Comparison of ENCODE assay signal across 19 cellular contexts in the genomic region with DNA sequence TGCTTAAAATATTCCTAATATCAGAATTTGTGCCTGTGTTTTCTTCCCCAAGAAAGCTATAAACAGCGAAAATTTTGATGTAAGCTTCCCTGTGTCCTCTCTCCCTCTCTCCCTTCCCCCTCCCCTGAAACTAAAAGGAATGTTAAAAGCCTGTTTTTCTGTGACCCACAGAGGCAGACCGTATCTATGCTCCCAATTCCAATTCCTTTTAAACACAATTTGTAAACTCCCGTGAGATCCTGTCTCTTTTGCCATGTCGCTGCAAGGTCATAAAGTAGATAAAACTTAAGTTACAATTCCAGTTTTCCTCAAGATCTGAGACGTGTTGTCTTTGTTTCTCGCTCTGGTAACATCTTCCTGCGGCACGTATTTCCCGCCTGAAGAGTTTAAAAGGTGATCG. TPM values are rescaled to one million over a fixed set of nuclear protein-coding genes. Genes with fewer than 3 reads are reported as not detected.
DNase-seq lines count a peak whose midpoint lies in the region; ATAC-seq and TF ChIP-seq lines count a peak whose summit lies in the region.
"Had no signal": no experiment of that assay in that cellular context is flagged by ENCODE, and none has a peak within 500 bp of the region (broad histone marks: within the 10 kb centered on the region; RNA-seq: fewer than 3 reads in every experiment).

No MANE protein-coding gene starts in this region.

- TF ChIP-seq CTCF in IMR-90 (conservative IDR thresholded peaks at IDR 0.05; ENCODE audit: low read depth, low read length) (no peak), hepatocyte (IDR thresholded peaks at IDR 0.05; ENCODE audit: poor library complexity) (no peak), nephron (IDR thresholded peaks at IDR 0.05; ENCODE audit: unreplicated experiment in 3 of 3) (no peak), vagina (IDR thresholded peaks at IDR 0.05) (no peak)

- H3K27ac Mint-ChIP-seq in nephron = peak overlapping the region in 1 of 3 experiments; percentile 28
- H3K27ac Mint-ChIP-seq: B cell; CD4-positive, alpha-beta T cell had no signal

- H3K9ac ChIP-seq in IMR-90 (ENCODE audit: low read depth, low read length) = no peak overlapping the region

- H2BK5ac ChIP-seq in IMR-90 (ENCODE audit: low read depth, low read length, poor library complexity, severe bottlenecking) = no peak overlapping the region

- H2BK120ac ChIP-seq in IMR-90 (ENCODE audit: low read depth, low read length) = no peak overlapping the region

- no peaks in the 10 kb centered on the region for H3K9me2 ChIP-seq in hepatocyte (replicated peaks; ENCODE audit: insufficient read depth)

- 16% methylated on average over 5 of the region's 10 CpGs; no CpG with 5 or more reads in 1 of the 2 experiments for WGBS in IMR-90 (ENCODE audit: extremely low coverage in 2 of 2, insufficient read length in 1 of 2), 2 experiments
- WGBS in hepatocyte (ENCODE audit: low lambda C conversion rate, missing lambda C conversion rate) = 17% methylated on average over 10 of the region's 10 CpGs

- H3K27me3 ChIP-seq in IMR-90 (ENCODE audit: control insufficient read depth, insufficient read depth, low read length) = peaks cover 4% of the 10 kb centered on the region
- no peaks in the 10 kb centered on the region for H3K27me3 ChIP-seq in hepatocyte
- H3K27me3 ChIP-seq in vagina = no peaks in the 10 kb centered on the region
- H3K27me3 ChIP-seq: MG63 had no signal

- no peak overlapping the region for H4K91ac ChIP-seq in IMR-90 (ENCODE audit: insufficient read depth, low read depth, low read length)

- H2AK5ac ChIP-seq in IMR-90 (ENCODE audit: low read depth, low read length) = no peak overlapping the region

- no peak for TF ChIP-seq RAD21 in IMR-90 (IDR thresholded peaks at IDR 0.05; ENCODE audit: low read length)

- H3K56ac ChIP-seq in IMR-90 (ENCODE audit: extremely low read depth, insufficient read depth, low read length) = no peak overlapping the region

- intact Hi-C loops in IMR-90 (cut with micrococcal nuclease) = no loop called here
- intact Hi-C loops in vagina (cut with DNase I) = no loop called here

- H3K9me1 ChIP-seq in IMR-90 (ENCODE audit: insufficient read depth, low read length) = no peaks in the 10 kb centered on the region

- H4K8ac ChIP-seq in IMR-90 (ENCODE audit: low read depth in 2 of 2, low read length in 2 of 2) = no peak overlapping the region

- peaks cover 2% of the 10 kb centered on the region for H3K79me2 ChIP-seq in hepatocyte

- in situ Hi-C loops in IMR-90 (cut with MboI; ENCODE audit: low sequenced_read_pairs) = no loop called here

- no peak overlapping the region for H2BK20ac ChIP-seq in IMR-90 (ENCODE audit: low read depth, low read length)

- no peak overlapping the region for H3K4me3 ChIP-seq in IMR-90 (ENCODE audit: insufficient read depth, low read depth, low read length)
- H3K4me3 ChIP-seq in hepatocyte = no peak overlapping the region
- no peak overlapping the region for H3K4me3 ChIP-seq in vagina
- H3K4me3 ChIP-seq: MG63 had no signal

- H2BK15ac ChIP-seq in IMR-90 (ENCODE audit: low read depth, low read length) = no peak overlapping the region

- H3K9me3 Mint-ChIP-seq in nephron = no peaks in the 10 kb centered on the region
- H3K9me3 Mint-ChIP-seq: CD4-positive, alpha-beta T cell had no signal

- H3K36me3 Mint-ChIP-seq in nephron (ENCODE audit: low read depth) = peaks cover 14% of the 10 kb centered on the region

- dilution Hi-C loops in IMR-90 (cut with HindIII; ENCODE audit: low sequenced_read_pairs, unreplicated experiment) = no loop called here

- H3K4ac ChIP-seq in IMR-90 (ENCODE audit: low read depth, low read length) = no peak overlapping the region

- TF ChIP-seq POLR2A in IMR-90 (IDR thresholded peaks at IDR 0.05; ENCODE audit: low read depth, low read length) (no peak), vagina (IDR thresholded peaks at IDR 0.05) (no peak)

- H3K14ac ChIP-seq in IMR-90 (replicated peaks; ENCODE audit: low read depth, low read length) = no peak overlapping the region

- H3K4me3 Mint-ChIP-seq in nephron = peak overlapping the region in 2 of 3 experiments; percentile 25 to 40
- H3K4me3 Mint-ChIP-seq: B cell; CD4-positive, alpha-beta T cell had no signal

- peaks cover 19% of the 10 kb centered on the region for H3K4me1 Mint-ChIP-seq in nephron

- H3K4me2 ChIP-seq in IMR-90 (ENCODE audit: low read depth, low read length) = no peak overlapping the region
- peak overlapping the region; percentile 62 for H3K4me2 ChIP-seq in hepatocyte

- H4K5ac ChIP-seq in IMR-90 (ENCODE audit: low read depth, low read length) = no peak overlapping the region

- CTCF ChIA-PET in IMR-90 (lab: Yijun Ruan, JAX) = interaction anchor here (1.1 kb wide), 1 partner anchor 10 kb away, joined by 4 read pairs; no protein-coding TSS in a partner anchor

- no peak overlapping the region for H3K23ac ChIP-seq in IMR-90 (ENCODE audit: low read depth, low read length)

- H4K20me1 ChIP-seq in IMR-90 (ENCODE audit: insufficient read depth, low read length) (no peaks in the 10 kb centered on the region), hepatocyte (ENCODE audit: insufficient read depth, poor library complexity, severe bottlenecking) (no peaks in the 10 kb centered on the region)

- no peaks in the 10 kb centered on the region for H3K79me1 ChIP-seq in IMR-90 (ENCODE audit: low read depth in 1 of 2, low read length in 2 of 2)

- H3K27me3 Mint-ChIP-seq in nephron (ENCODE audit: low read depth) = peaks cover 50% of the 10 kb centered on the region

- no peak for ATAC-seq in IMR-90 (ENCODE audit: low read depth)
- no peak for ATAC-seq in GM18519 (IDR thresholded peaks at IDR 0.05; ENCODE audit: low FRiP score, unreplicated experiment)
- ATAC-seq: HepG2, Panc1, Right ventricle myocardium inferior had no signal

- H3K4me1 ChIP-seq in IMR-90 (ENCODE audit: control insufficient read depth, insufficient read depth, low read length) = no peaks in the 10 kb centered on the region
- H3K4me1 ChIP-seq in hepatocyte (ENCODE audit: insufficient read depth) = peaks cover 15% of the 10 kb centered on the region
- H3K4me1 ChIP-seq in vagina = peaks cover 6% of the 10 kb centered on the region

- H3K9me3 ChIP-seq in IMR-90 (ENCODE audit: control insufficient read depth, insufficient read depth, low read length) = no peaks in the 10 kb centered on the region
- no peaks in the 10 kb centered on the region for H3K9me3 ChIP-seq in hepatocyte (ENCODE audit: low read depth)
- H3K9me3 ChIP-seq in vagina = no peaks in the 10 kb centered on the region
- H3K9me3 ChIP-seq: MG63 had no signal

- DNase-seq in IMR-90 = no peak
- DNase-seq in hepatocyte (ENCODE audit: low spot score) = no peak
- DNase-seq in NCI-H748 treated with DMSO at 0.1 percent for 48 hours (lab: John Stamatoyannopoulos, UW) = no peak
- no peak for DNase-seq in occipital lobe (lab: John Stamatoyannopoulos, UW)
- no peak for DNase-seq in vagina (ENCODE audit: extremely low spot score in 2 of 2)
- DNase-seq: Calu3; CD4-positive, alpha-beta T cell; GDM1; MG63; NCI-H1105; NCI-H1694 treated with DMSO at 0.1 percent for 48 hours; NCI-H446 had no signal

- BruUV-seq in IMR-90 (replicated peaks; lab: Mats Ljungman, UMichigan) = no TSS peak

- H2AFZ ChIP-seq in IMR-90 (replicated peaks; ENCODE audit: low read length, poor library complexity) (peak overlapping the region; percentile 23), hepatocyte (peak overlapping the region; percentile 21)

- H3K36me3 ChIP-seq in IMR-90 (ENCODE audit: control insufficient read depth, insufficient read depth, low read length) (no peaks in the 10 kb centered on the region), hepatocyte (replicated peaks; ENCODE audit: insufficient read depth, low read depth) (no peaks in the 10 kb centered on the region), vagina (no peaks in the 10 kb centered on the region)
- H3K36me3 ChIP-seq: MG63 had no signal

- H3K18ac ChIP-seq in IMR-90 (ENCODE audit: low read depth, low read length) = no peak overlapping the region

- POLR2A ChIA-PET in IMR-90 (lab: Charles Lee; ENCODE audit: unreplicated experiment) = no interaction called here

- H2AK9ac ChIP-seq in IMR-90 (replicated peaks; ENCODE audit: low read depth, low read length, poor library complexity) = no peak overlapping the region

- no peak overlapping the region for H3K27ac ChIP-seq in IMR-90 (ENCODE audit: insufficient read depth, low read length)
- H3K27ac ChIP-seq in hepatocyte = peak overlapping the region; percentile 6
- H3K27ac ChIP-seq in vagina = no peak overlapping the region
- H3K27ac ChIP-seq: HL-60 had no signal

TF ChIP-seq in IMR-90, 13 proteins besides CTCF, POLR2A, EP300 and RAD21 (continues in another document):
- TF ChIP-seq RCOR1 (IDR thresholded peaks at IDR 0.05; ENCODE audit: insufficient replicate concordance, low read length) (no peak), RFX5 (IDR thresholded peaks at IDR 0.05; ENCODE audit: low read depth, low read length) (no peak), FOS (IDR thresholded peaks at IDR 0.05; ENCODE audit: low read depth, low read length) (no peak), SMC3 (IDR thresholded peaks at IDR 0.05; ENCODE audit: low read depth, low read length) (no peak), MAFK (IDR thresholded peaks at IDR 0.05; ENCODE audit: low read depth, low read length) (no peak), NFE2L2 (IDR thresholded peaks at IDR 0.05; ENCODE audit: low read depth, low read length) (no peak), BHLHE40 (IDR thresholded peaks at IDR 0.05; ENCODE audit: low read depth, low read length) (no peak), CHD1 (IDR thresholded peaks at IDR 0.05; ENCODE audit: low read depth, low read length) (no peak), CEBPB (IDR thresholded peaks at IDR 0.05; ENCODE audit: low read depth, low read length) (no peak), MAZ (IDR thresholded peaks at IDR 0.05; ENCODE audit: borderline replicate concordance, low read depth, low read length) (no peak)
- TF ChIP-seq, protein P1, sequence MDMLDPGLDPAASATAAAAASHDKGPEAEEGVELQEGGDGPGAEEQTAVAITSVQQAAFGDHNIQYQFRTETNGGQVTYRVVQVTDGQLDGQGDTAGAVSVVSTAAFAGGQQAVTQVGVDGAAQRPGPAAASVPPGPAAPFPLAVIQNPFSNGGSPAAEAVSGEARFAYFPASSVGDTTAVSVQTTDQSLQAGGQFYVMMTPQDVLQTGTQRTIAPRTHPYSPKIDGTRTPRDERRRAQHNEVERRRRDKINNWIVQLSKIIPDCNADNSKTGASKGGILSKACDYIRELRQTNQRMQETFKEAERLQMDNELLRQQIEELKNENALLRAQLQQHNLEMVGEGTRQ (IDR thresholded peaks at IDR 0.05; ENCODE audit: low read depth, low read length) = no peak

RNA-seq across cellular contexts. Expression of gene SKA1, which starts 23.3 kb away (rescaled TPM):
- total RNA-seq in IMR-90 (2012; rRNA removed) (5.9 and 13.9 TPM in 2 replicates), hepatocyte (5.5 and 7.5 TPM in 2 replicates), occipital lobe (2.3 TPM), vagina (0.74 TPM)
- polyA plus RNA-seq in IMR-90 (2012; rRNA removed) (4.8 and 5.8 TPM in 2 replicates), hepatocyte (1.5 and 4.0 TPM in 2 replicates)
- 1.1 and 1.7 TPM in 2 replicates for polyA plus RNA-seq in IMR-90 (2012; cell fraction: cytosol; rRNA removed)
- polyA plus RNA-seq in IMR-90 (2012; cell fraction: nucleus; rRNA removed; ENCODE audit: low replicate concordance) = 0.79 and 1.3 TPM in 2 replicates
